2 cellular contexts compared by ENCODE assay signal in the genomic region with DNA sequence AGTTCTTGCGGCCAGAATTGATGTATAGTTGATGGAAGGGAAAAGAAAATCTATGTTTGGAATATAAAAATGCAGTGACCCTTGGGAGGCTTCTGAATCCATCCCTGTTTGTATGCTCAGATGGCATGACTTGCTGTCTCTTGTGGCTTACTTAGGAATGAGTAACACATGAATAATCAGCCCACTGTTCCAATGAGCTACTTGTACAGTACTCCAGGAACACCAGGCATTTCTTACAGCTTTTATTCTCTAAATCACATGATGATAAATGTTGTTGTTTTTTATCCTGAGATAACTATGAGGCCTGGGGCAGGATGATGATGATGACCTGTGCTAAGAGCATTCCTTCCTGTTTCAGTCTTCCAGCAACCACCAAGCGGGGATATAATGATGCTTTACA.
TF ChIP-seq lines count a peak whose summit lies in the region.

No MANE protein-coding gene starts in this region.

TF ChIP-seq in SK-N-SH, 30 proteins besides CTCF, POLR2A, EP300 and RAD21 (continued from another document):
- TF ChIP-seq, protein P1, sequence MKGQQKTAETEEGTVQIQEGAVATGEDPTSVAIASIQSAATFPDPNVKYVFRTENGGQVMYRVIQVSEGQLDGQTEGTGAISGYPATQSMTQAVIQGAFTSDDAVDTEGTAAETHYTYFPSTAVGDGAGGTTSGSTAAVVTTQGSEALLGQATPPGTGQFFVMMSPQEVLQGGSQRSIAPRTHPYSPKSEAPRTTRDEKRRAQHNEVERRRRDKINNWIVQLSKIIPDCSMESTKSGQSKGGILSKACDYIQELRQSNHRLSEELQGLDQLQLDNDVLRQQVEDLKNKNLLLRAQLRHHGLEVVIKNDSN (IDR thresholded peaks at IDR 0.05; ENCODE audit: borderline replicate concordance, low read depth) = no peak
- TF ChIP-seq RXRA (IDR thresholded peaks at IDR 0.05; ENCODE audit: borderline replicate concordance, low read depth) = no peak
- no peak for TF ChIP-seq YY1 (IDR thresholded peaks at IDR 0.05; ENCODE audit: low read depth)
- no peak for TF ChIP-seq TCF12 (IDR thresholded peaks at IDR 0.05)
- no peak for TF ChIP-seq EZH2phosphoT487 (IDR thresholded peaks at IDR 0.05; ENCODE audit: borderline replicate concordance, low read depth)
- no peak for TF ChIP-seq RFX5 (IDR thresholded peaks at IDR 0.05; ENCODE audit: low read length)
- TF ChIP-seq NRF1 (IDR thresholded peaks at IDR 0.05; ENCODE audit: low read depth, low read length) = no peak
- no peak for TF ChIP-seq SMC3 (IDR thresholded peaks at IDR 0.05; ENCODE audit: low read depth, low read length)
- TF ChIP-seq, protein P2, sequence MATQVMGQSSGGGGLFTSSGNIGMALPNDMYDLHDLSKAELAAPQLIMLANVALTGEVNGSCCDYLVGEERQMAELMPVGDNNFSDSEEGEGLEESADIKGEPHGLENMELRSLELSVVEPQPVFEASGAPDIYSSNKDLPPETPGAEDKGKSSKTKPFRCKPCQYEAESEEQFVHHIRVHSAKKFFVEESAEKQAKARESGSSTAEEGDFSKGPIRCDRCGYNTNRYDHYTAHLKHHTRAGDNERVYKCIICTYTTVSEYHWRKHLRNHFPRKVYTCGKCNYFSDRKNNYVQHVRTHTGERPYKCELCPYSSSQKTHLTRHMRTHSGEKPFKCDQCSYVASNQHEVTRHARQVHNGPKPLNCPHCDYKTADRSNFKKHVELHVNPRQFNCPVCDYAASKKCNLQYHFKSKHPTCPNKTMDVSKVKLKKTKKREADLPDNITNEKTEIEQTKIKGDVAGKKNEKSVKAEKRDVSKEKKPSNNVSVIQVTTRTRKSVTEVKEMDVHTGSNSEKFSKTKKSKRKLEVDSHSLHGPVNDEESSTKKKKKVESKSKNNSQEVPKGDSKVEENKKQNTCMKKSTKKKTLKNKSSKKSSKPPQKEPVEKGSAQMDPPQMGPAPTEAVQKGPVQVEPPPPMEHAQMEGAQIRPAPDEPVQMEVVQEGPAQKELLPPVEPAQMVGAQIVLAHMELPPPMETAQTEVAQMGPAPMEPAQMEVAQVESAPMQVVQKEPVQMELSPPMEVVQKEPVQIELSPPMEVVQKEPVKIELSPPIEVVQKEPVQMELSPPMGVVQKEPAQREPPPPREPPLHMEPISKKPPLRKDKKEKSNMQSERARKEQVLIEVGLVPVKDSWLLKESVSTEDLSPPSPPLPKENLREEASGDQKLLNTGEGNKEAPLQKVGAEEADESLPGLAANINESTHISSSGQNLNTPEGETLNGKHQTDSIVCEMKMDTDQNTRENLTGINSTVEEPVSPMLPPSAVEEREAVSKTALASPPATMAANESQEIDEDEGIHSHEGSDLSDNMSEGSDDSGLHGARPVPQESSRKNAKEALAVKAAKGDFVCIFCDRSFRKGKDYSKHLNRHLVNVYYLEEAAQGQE (IDR thresholded peaks at IDR 0.05; ENCODE audit: low read depth, low read length) = no peak
- no peak for TF ChIP-seq POLR2AphosphoS5 (IDR thresholded peaks at IDR 0.05; ENCODE audit: low read depth, low read length)
- TF ChIP-seq CHD2 (IDR thresholded peaks at IDR 0.05; ENCODE audit: low read length, partially characterized antibody) = no peak
- TF ChIP-seq, protein P3, sequence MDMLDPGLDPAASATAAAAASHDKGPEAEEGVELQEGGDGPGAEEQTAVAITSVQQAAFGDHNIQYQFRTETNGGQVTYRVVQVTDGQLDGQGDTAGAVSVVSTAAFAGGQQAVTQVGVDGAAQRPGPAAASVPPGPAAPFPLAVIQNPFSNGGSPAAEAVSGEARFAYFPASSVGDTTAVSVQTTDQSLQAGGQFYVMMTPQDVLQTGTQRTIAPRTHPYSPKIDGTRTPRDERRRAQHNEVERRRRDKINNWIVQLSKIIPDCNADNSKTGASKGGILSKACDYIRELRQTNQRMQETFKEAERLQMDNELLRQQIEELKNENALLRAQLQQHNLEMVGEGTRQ (IDR thresholded peaks at IDR 0.05; ENCODE audit: borderline replicate concordance, low read depth, low read length) = no peak
- no peak for TF ChIP-seq JUND (IDR thresholded peaks at IDR 0.05)
- TF ChIP-seq SIN3A (IDR thresholded peaks at IDR 0.05; ENCODE audit: borderline replicate concordance, low read depth, low read length) = no peak
- TF ChIP-seq TEAD4 (IDR thresholded peaks at IDR 0.05; ENCODE audit: borderline replicate concordance, insufficient read depth) = no peak

TF ChIP-seq in SK-N-SH treated with all-trans-retinoic acid at 6 μM for 48 hours, 23 proteins besides CTCF, POLR2A, EP300 and RAD21 (continued from another document):
- TF ChIP-seq, protein P4, sequence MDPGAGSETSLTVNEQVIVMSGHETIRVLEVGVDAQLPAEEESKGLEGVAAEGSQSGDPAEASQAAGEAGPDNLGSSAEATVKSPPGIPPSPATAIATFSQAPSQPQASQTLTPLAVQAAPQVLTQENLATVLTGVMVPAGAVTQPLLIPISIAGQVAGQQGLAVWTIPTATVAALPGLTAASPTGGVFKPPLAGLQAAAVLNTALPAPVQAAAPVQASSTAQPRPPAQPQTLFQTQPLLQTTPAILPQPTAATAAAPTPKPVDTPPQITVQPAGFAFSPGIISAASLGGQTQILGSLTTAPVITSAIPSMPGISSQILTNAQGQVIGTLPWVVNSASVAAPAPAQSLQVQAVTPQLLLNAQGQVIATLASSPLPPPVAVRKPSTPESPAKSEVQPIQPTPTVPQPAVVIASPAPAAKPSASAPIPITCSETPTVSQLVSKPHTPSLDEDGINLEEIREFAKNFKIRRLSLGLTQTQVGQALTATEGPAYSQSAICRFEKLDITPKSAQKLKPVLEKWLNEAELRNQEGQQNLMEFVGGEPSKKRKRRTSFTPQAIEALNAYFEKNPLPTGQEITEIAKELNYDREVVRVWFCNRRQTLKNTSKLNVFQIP (CRISPR knock-in tag; IDR thresholded peaks at IDR 0.05; ENCODE audit: borderline replicate concordance, low read depth) = no peak
- TF ChIP-seq, protein P5, sequence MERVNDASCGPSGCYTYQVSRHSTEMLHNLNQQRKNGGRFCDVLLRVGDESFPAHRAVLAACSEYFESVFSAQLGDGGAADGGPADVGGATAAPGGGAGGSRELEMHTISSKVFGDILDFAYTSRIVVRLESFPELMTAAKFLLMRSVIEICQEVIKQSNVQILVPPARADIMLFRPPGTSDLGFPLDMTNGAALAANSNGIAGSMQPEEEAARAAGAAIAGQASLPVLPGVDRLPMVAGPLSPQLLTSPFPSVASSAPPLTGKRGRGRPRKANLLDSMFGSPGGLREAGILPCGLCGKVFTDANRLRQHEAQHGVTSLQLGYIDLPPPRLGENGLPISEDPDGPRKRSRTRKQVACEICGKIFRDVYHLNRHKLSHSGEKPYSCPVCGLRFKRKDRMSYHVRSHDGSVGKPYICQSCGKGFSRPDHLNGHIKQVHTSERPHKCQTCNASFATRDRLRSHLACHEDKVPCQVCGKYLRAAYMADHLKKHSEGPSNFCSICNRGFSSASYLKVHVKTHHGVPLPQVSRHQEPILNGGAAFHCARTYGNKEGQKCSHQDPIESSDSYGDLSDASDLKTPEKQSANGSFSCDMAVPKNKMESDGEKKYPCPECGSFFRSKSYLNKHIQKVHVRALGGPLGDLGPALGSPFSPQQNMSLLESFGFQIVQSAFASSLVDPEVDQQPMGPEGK (CRISPR knock-in tag; IDR thresholded peaks at IDR 0.05; ENCODE audit: borderline replicate concordance) = no peak
- no peak for TF ChIP-seq RARB (CRISPR knock-in tag; IDR thresholded peaks at IDR 0.05)
TF ChIP-seq in SK-N-SH treated with all-trans-retinoic acid at 6 μM for 48 hours: peak in this region for 0.
